Comparison of ENCODE assay signal across 21 cellular contexts in the genomic region with DNA sequence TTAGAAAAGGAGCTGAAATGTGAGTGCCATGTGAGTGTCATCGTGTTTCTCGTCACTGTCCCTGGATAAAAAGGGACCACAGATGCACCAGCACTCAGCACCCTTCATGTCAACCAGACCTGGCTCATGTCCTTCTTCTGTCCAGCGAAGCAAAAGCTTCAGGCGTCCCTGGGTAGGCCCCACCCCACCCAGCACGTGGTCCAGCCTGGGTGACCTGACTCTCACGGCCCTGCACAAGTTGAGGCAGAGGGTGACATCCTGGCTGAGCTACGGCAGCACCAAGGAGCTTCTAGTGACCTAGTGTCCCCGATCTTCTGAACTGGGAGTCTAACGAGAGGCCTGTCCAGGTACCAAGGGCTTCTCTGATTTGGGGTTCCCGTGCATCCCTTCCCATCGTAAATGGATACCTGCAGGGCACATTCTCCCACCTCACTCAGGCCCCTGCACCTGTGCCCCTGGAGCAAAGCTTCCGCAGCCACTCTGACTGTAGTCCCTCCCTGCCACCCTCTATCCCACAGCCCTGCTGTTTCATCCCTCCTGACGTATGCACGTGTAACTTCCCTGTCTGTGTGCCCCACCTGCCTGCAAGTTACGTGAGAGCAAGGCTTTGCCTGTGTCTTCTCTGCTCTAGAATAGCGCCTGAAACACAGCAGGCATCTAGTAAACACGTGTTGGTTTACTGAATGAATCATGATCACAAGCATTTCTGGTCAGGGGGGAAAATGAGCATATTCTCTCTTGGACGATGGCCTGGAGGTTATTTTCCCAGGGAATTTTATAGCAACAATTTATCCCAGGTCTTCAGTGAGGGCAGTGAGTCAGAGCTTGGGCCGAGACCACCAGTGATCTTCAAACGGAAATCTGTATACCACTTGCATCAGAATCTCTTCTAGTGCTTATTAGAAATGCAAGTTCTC. TPM values are rescaled to one million over a fixed set of nuclear protein-coding genes. Genes with fewer than 3 reads are reported as not detected.
DNase-seq lines count a peak whose midpoint lies in the region; ATAC-seq and TF ChIP-seq lines count a peak whose summit lies in the region.
"Had no signal": no experiment of that assay in that cellular context is flagged by ENCODE, and none has a peak within 500 bp of the region (broad histone marks: within the 10 kb centered on the region; RNA-seq: fewer than 3 reads in every experiment).

No MANE protein-coding gene starts in this region.

- H3K36me3 ChIP-seq in WERI-Rb-1, result peaks cover 18% of the 10 kb centered on the region
- H3K36me3 ChIP-seq in spleen, result no peaks in the 10 kb centered on the region

- TF ChIP-seq POLR2A in spleen (IDR thresholded peaks at IDR 0.05), result no peak

- H3K27ac ChIP-seq in WERI-Rb-1, result peak overlapping the region; percentile 97
- no peak overlapping the region for H3K27ac ChIP-seq in spleen
- H3K27ac ChIP-seq: GM23248, upper lobe of left lung had no signal

- TF ChIP-seq CTCF in WERI-Rb-1 (IDR thresholded peaks at IDR 0.05; ENCODE audit: low read depth, low read length), result 0 out of 2 replicates have a peak, but pooled peaks have one; percentile 6
- TF ChIP-seq CTCF in spleen (IDR thresholded peaks at IDR 0.05 in 8 of 11, conservative IDR thresholded peaks at IDR 0.05 in 3 of 11), result no peak

- H3K9me3 ChIP-seq in WERI-Rb-1 (ENCODE audit: severe bottlenecking) (peaks cover 2% of the 10 kb centered on the region), spleen (no peaks in the 10 kb centered on the region)
- H3K9me3 ChIP-seq: upper lobe of left lung had no signal

- intact Hi-C loops in spleen (cut with DNase I; ENCODE audit: low total_unique reads), result no loop called here

- ATAC-seq in GM21528 (IDR thresholded peaks at IDR 0.05; ENCODE audit: low FRiP score, unreplicated experiment), result no peak
- ATAC-seq: naive thymus-derived CD4-positive, alpha-beta T cell had no signal

- peak; percentile 11 for DNase-seq in NCI-H2196 (lab: John Stamatoyannopoulos, UW; ENCODE audit: unreplicated experiment)
- DNase-seq in NCI-H2196 treated with DMSO at 0.1 percent for 48 hours (lab: John Stamatoyannopoulos, UW; ENCODE audit: unreplicated experiment), result no peak
- DNase-seq in WERI-Rb-1, result peak; percentile 65
- DNase-seq in fibroblast of peridontal ligament (ENCODE audit: extremely low read depth), result peak; percentile 30
- peak; percentile 63 for DNase-seq in spleen
- DNase-seq in mesenteric fat pad (ENCODE audit: low spot score), result no peak
- DNase-seq in NOMO-1 treated with dmso at 0.1 percent for 144 hours (lab: John Stamatoyannopoulos, UW; ENCODE audit: unreplicated experiment), result no peak
- DNase-seq: 8988T; activated CD4-positive, alpha-beta T cell treated with anti-CD3 and anti-CD28 coated beads for 48 hours; activated CD8-positive, alpha-beta memory T cell treated with anti-CD3 and anti-CD28 coated beads, Interleukin-2, amount 50 U/mL, for 4 hours; activated gamma-delta T cell treated with Interleukin-2 at 50 U/mL for 16 hours; amygdala; GM23248; Karpas-422; mammary epithelial cell; naive thymus-derived CD4-positive, alpha-beta T cell; NCI-H1105 treated with DMSO at 0.1 percent for 48 hours; NCI-H774; stimulated activated CD4-positive, alpha-beta T cell treated with anti-CD3 and anti-CD28 coated beads, Interleukin-2, amount 100 ng/mL, for 48 hours; upper lobe of left lung had no signal

- no peaks in the 10 kb centered on the region for H3K27me3 ChIP-seq in WERI-Rb-1 (ENCODE audit: insufficient read depth, low read depth, severe bottlenecking)
- H3K27me3 ChIP-seq in spleen (replicated peaks in 1 of 7), result peaks cover 0 to 32% (median 0%) of the 10 kb centered on the region in 7 donors
- H3K27me3 ChIP-seq: upper lobe of left lung had no signal

- no peaks in the 10 kb centered on the region for H3K4me1 ChIP-seq in spleen
- H3K4me1 ChIP-seq: upper lobe of left lung had no signal

- WGBS in spleen, 5 donors, result 82 to 92% (median 86%) methylated on average over 16 to 20 of the region's 20 CpGs

- H3K4me3 ChIP-seq in WERI-Rb-1 (ENCODE audit: low read depth, low read length), result peak overlapping the region; percentile 6
- H3K4me3 ChIP-seq in spleen, result no peak overlapping the region
- H3K4me3 ChIP-seq: GM23248, upper lobe of left lung had no signal

RNA-seq across cellular contexts. Expression of a gene that starts 38.0 kb away (rescaled TPM):
- total RNA-seq in spleen (10 to 100 TPM; 12.1 to 21.0 (median 17.3) TPM), mesenteric fat pad (18.7 TPM)
- 10 to 100 TPM; 39.0 to 41.6 (median 39.6) TPM for polyA plus RNA-seq in spleen

Comparison
In these comparisons a context has a peak if more than half of its experiments do, and no peak if none do; other contexts are left out.
1. DNase-seq: peak in NCI-H2196 (single experiment), WERI-Rb-1 (single experiment), fibroblast of peridontal ligament (single experiment) and spleen (single experiment); none in NCI-H2196 treated with DMSO at 0.1 percent for 48 hours (single experiment), mesenteric fat pad (single experiment) and NOMO-1 treated with dmso at 0.1 percent for 144 hours (single experiment).